Comparison of ENCODE assay signal across 10 cellular contexts in the genomic region with DNA sequence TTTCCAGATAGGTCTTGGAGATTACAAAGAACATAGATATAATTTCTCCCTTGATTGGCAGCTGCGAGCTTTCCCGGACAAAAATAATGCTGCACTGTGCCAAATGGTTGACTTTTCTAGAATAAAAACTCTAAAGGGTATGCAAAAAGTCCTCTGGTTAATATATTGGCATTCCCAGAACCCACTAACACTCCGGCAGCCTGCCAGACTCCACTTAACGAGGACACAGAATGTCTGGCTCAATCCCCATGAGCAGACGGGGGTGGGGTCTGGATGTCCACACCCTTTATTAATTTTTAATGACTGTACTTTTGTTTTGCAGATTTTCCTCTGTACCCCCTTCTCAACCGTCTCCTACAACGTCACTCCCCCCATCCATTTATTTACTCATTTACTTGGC. TPM values are rescaled to one million over a fixed set of nuclear protein-coding genes. Genes with fewer than 3 reads are reported as not detected.
A peak's percentile ranks its signal among the peaks of the same experiment; 100 is the strongest.
DNase-seq lines count a peak whose midpoint lies in the region; ATAC-seq and TF ChIP-seq lines count a peak whose summit lies in the region.
"Had no signal": no experiment of that assay in that cellular context is flagged by ENCODE, and none has a peak within 500 bp of the region (broad histone marks: within the 10 kb centered on the region; RNA-seq: fewer than 3 reads in every experiment).

No MANE protein-coding gene starts in this region.

- BruUV-seq in OCI-LY7 (replicated peaks; lab: Mats Ljungman, UMichigan): no TSS peak

- no peaks in the 10 kb centered on the region for H3K27me3 ChIP-seq in sigmoid colon

- TF ChIP-seq EP300 in sigmoid colon (IDR thresholded peaks at IDR 0.05): no peak

- H2AFZ ChIP-seq in OCI-LY7 (ENCODE audit: low read length): no peak overlapping the region

- no peaks in the 10 kb centered on the region for H3K9me2 ChIP-seq in OCI-LY7 (ENCODE audit: insufficient read depth, low read length)

- TF ChIP-seq POLR2A in sigmoid colon (IDR thresholded peaks at IDR 0.05): no peak

- intact Hi-C loops in sigmoid colon (cut with DNase I) (loop anchor here (2.0 to 5.0 kb wide), 5 partner anchors 43 to 321 kb away; no protein-coding TSS in a partner anchor), OCI-LY7 (cut with micrococcal nuclease; ENCODE audit: unreplicated experiment) (no loop called here)

- H4K20me1 ChIP-seq in OCI-LY7 (ENCODE audit: insufficient read depth, low read length): no peaks in the 10 kb centered on the region

- peaks cover 0 to 68% (median 62%) of the 10 kb centered on the region in 4 donors for H3K4me1 ChIP-seq in sigmoid colon
- no peaks in the 10 kb centered on the region for H3K4me1 ChIP-seq in OCI-LY7 (ENCODE audit: insufficient read depth, low read length, poor library complexity, severe bottlenecking)

- TF ChIP-seq CTCF in sigmoid colon (IDR thresholded peaks at IDR 0.05): no peak
- no peak for TF ChIP-seq CTCF in OCI-LY7 (conservative IDR thresholded peaks at IDR 0.05; ENCODE audit: low read length)

- no peak overlapping the region for H3K4me2 ChIP-seq in OCI-LY7 (ENCODE audit: low read length)

- no peaks in the 10 kb centered on the region for H3K9me3 ChIP-seq in sigmoid colon
- no peaks in the 10 kb centered on the region for H3K9me3 ChIP-seq in OCI-LY7 (ENCODE audit: low read length)

- 7 to 54% methylated on average over 7 of the region's 7 CpGs for WGBS in sigmoid colon, 2 donors

- H3K27ac ChIP-seq in sigmoid colon (peak overlapping the region; percentile 87 to 94 (median 90)), OCI-LY7 (ENCODE audit: low read depth, low read length, poor library complexity, severe bottlenecking) (no peak overlapping the region)

- POLR2A ChIA-PET in OCI-LY7 (lab: Charles Lee): interaction anchor here (0.9 kb wide), 1 partner anchor 17 kb away, joined by 3 read pairs; no protein-coding TSS in a partner anchor

- H3K36me3 ChIP-seq in sigmoid colon (no peaks in the 10 kb centered on the region), OCI-LY7 (ENCODE audit: insufficient read depth, low read length) (no peaks in the 10 kb centered on the region)

- DNase-seq in DMS 273 treated with DMSO at 0.1 percent for 48 hours (lab: John Stamatoyannopoulos, UW) (peak; percentile 57), NCI-H748 (lab: John Stamatoyannopoulos, UW; ENCODE audit: unreplicated experiment) (peak; percentile 94), globus pallidus (ENCODE audit: low spot score) (peak; percentile 26), sigmoid colon (peak; percentile 78), AG20443 (ENCODE audit: low spot score) (no peak), OCI-LY7 (ENCODE audit: low spot score) (no peak)
- DNase-seq: MM.1S, T-cell had no signal

- CTCF ChIA-PET in OCI-LY7 (lab: Charles Lee; ENCODE audit: unreplicated experiment): no interaction called here

- H3K79me2 ChIP-seq in OCI-LY7 (ENCODE audit: insufficient read depth, low read depth, low read length): no peaks in the 10 kb centered on the region

- no peak for ATAC-seq in HG03378 (IDR thresholded peaks at IDR 0.05; ENCODE audit: unreplicated experiment)
- no peak for ATAC-seq in GM18519 (IDR thresholded peaks at IDR 0.05; ENCODE audit: low FRiP score, unreplicated experiment)
- ATAC-seq: T-cell had no signal

- H3K4me3 ChIP-seq in sigmoid colon (peak overlapping the region in 1 of 4 donors; percentile 9), OCI-LY7 (ENCODE audit: low read depth, low read length, poor library complexity, severe bottlenecking) (no peak overlapping the region)

RNA-seq across cellular contexts. Expression of a gene that starts 3.3 kb away (rescaled TPM):
- total RNA-seq in sigmoid colon (10 to 100 TPM; 17.2 to 28.2 (median 18.2) TPM), OCI-LY7 (2022) (26.2 and 31.6 TPM in 2 replicates)
- 10 to 100 TPM in 1 of 3 donors, 1 to 10 TPM in 2; 1.2 to 12.2 (median 2.5) TPM for polyA plus RNA-seq in sigmoid colon
- total RNA-seq in OCI-LY7 (2014; rRNA removed; shearing (Covaris generic)): 43.8 and 45.8 TPM in 2 replicates

Comparison
In these comparisons a context has a peak if more than half of its experiments do, and no peak if none do; other contexts are left out.
1. DNase-seq: peak in DMS 273 treated with DMSO at 0.1 percent for 48 hours (single experiment), NCI-H748 (single experiment), globus pallidus (single experiment) and sigmoid colon (single experiment); none in AG20443 (single experiment) and OCI-LY7 (single experiment).